In genomic region chr2:215829261-215829660, GRCh38 we compare ENCODE assay signal across 14 cellular contexts.
DNase-seq lines count a peak whose midpoint lies in the region; ATAC-seq and TF ChIP-seq lines count a peak whose summit lies in the region.
"Had no signal": no experiment of that assay in that cellular context is flagged by ENCODE, and none has a peak within 500 bp of the region (broad histone marks: within the 10 kb centered on the region; RNA-seq: fewer than 3 reads in every experiment).

No MANE protein-coding gene starts in this region.

- H3K14ac ChIP-seq in IMR-90 (replicated peaks; ENCODE audit: low read depth, low read length) = no peak overlapping the region

- no peak overlapping the region for H3K4me3 Mint-ChIP-seq in activated naive CD4-positive, alpha-beta T cell treated with anti-CD3 and anti-CD28 coated beads, Interleukin-2, amount 10 ng/mL, durations not matched to agents 7 days and 5 days
- H3K4me3 Mint-ChIP-seq in dendritic cell treated with granulocyte-macrophage colony-stimulating factor and Interleukin-4, amounts not matched to agents 40 ng/mL and 50 ng/mL, for 4 days = no peak overlapping the region
- H3K4me3 Mint-ChIP-seq in osteocyte (ENCODE audit: unreplicated experiment) = no peak overlapping the region
- no peak overlapping the region for H3K4me3 Mint-ChIP-seq in activated CD4-positive, alpha-beta T cell treated with anti-CD3 and anti-CD28 coated beads, Interleukin-2, amount 10 ng/mL, durations not matched to agents 7 days and 5 days
- H3K4me3 Mint-ChIP-seq: CD4-positive, alpha-beta T cell had no signal

- H3K4me1 Mint-ChIP-seq in activated naive CD4-positive, alpha-beta T cell treated with anti-CD3 and anti-CD28 coated beads, Interleukin-2, amount 10 ng/mL, durations not matched to agents 7 days and 5 days = peaks cover 24% of the 10 kb centered on the region
- H3K4me1 Mint-ChIP-seq in dendritic cell treated with granulocyte-macrophage colony-stimulating factor and Interleukin-4, amounts not matched to agents 40 ng/mL and 50 ng/mL, for 4 days (ENCODE audit: low read depth) = peaks cover 32% of the 10 kb centered on the region
- peaks cover 67% of the 10 kb centered on the region for H3K4me1 Mint-ChIP-seq in osteocyte (ENCODE audit: unreplicated experiment)
- peaks cover 12% of the 10 kb centered on the region for H3K4me1 Mint-ChIP-seq in activated CD4-positive, alpha-beta T cell treated with anti-CD3 and anti-CD28 coated beads, Interleukin-2, amount 10 ng/mL, durations not matched to agents 7 days and 5 days

- intact Hi-C loops in IMR-90 (cut with micrococcal nuclease) = loop anchor here (5.0 kb wide), 2 partner anchors 88 to 117 kb away; no protein-coding TSS in a partner anchor
- intact Hi-C loops in dendritic cell treated with granulocyte-macrophage colony-stimulating factor and Interleukin-4, amounts not matched to agents 40 ng/mL and 50 ng/mL, for 4 days (cut with micrococcal nuclease) = no loop called here

- H2AK9ac ChIP-seq in IMR-90 (replicated peaks; ENCODE audit: low read depth, low read length, poor library complexity) = no peak overlapping the region

- no peaks in the 10 kb centered on the region for H3K9me3 Mint-ChIP-seq in activated naive CD4-positive, alpha-beta T cell treated with anti-CD3 and anti-CD28 coated beads, Interleukin-2, amount 10 ng/mL, durations not matched to agents 7 days and 5 days
- no peaks in the 10 kb centered on the region for H3K9me3 Mint-ChIP-seq in dendritic cell treated with granulocyte-macrophage colony-stimulating factor and Interleukin-4, amounts not matched to agents 40 ng/mL and 50 ng/mL, for 4 days
- no peaks in the 10 kb centered on the region for H3K9me3 Mint-ChIP-seq in osteocyte (ENCODE audit: unreplicated experiment)
- H3K9me3 Mint-ChIP-seq in activated CD4-positive, alpha-beta T cell treated with anti-CD3 and anti-CD28 coated beads, Interleukin-2, amount 10 ng/mL, durations not matched to agents 7 days and 5 days = no peaks in the 10 kb centered on the region
- H3K9me3 Mint-ChIP-seq: CD4-positive, alpha-beta T cell had no signal

- H3K27me3 ChIP-seq in IMR-90 (ENCODE audit: control insufficient read depth, insufficient read depth, low read length) = no peaks in the 10 kb centered on the region
- H3K27me3 ChIP-seq: SJSA1 had no signal

- H3K23ac ChIP-seq in IMR-90 (ENCODE audit: low read depth, low read length) = no peak overlapping the region

- no peaks in the 10 kb centered on the region for H3K9me3 ChIP-seq in IMR-90 (ENCODE audit: control insufficient read depth, insufficient read depth, low read length)
- H3K9me3 ChIP-seq: SJSA1 had no signal

- CTCF ChIA-PET in activated naive CD4-positive, alpha-beta T cell treated with anti-CD3 and anti-CD28 coated beads, Interleukin-2, amount 10 ng/mL, durations not matched to agents 7 days and 5 days (lab: Charles Lee) = interaction anchor here (1.1 kb wide), 1 partner anchor 35 kb away, joined by 3 read pairs; no protein-coding TSS in a partner anchor
- CTCF ChIA-PET in IMR-90 (lab: Yijun Ruan, JAX) = interaction anchor here (1.1 kb wide), 1 partner anchor 27 kb away, joined by 3 read pairs; no protein-coding TSS in a partner anchor
- CTCF ChIA-PET in activated CD4-positive, alpha-beta T cell treated with anti-CD3 and anti-CD28 coated beads, Interleukin-2, amount 10 ng/mL, durations not matched to agents 7 days and 5 days (lab: Charles Lee) = interaction anchor here (0.6 to 1.6 kb wide), 4 partner anchors 9 to 401 kb away, joined by 3 to 4 read pairs (median 4); no protein-coding TSS in a partner anchor

- no peak overlapping the region for H3K4me2 ChIP-seq in IMR-90 (ENCODE audit: low read depth, low read length)
- H3K4me2 ChIP-seq: PC-9 had no signal

- no TSS peak for BruUV-seq in IMR-90 (replicated peaks; lab: Mats Ljungman, UMichigan)

- no peak for TF ChIP-seq RAD21 in IMR-90 (IDR thresholded peaks at IDR 0.05; ENCODE audit: low read length)

- dilution Hi-C loops in IMR-90 (cut with HindIII; ENCODE audit: low sequenced_read_pairs, unreplicated experiment) = no loop called here

- peak overlapping the region; percentile 41 for H2BK120ac ChIP-seq in IMR-90 (ENCODE audit: low read depth, low read length)

- H2AK5ac ChIP-seq in IMR-90 (ENCODE audit: low read depth, low read length) = 0 out of 2 replicates have a peak overlapping the region, but pooled peaks have one; percentile 64

- H2AFZ ChIP-seq in IMR-90 (replicated peaks; ENCODE audit: low read length, poor library complexity) = peak overlapping the region; percentile 5
- H2AFZ ChIP-seq: PC-9 had no signal

- no peak overlapping the region for H3K18ac ChIP-seq in IMR-90 (ENCODE audit: low read depth, low read length)

- H2BK20ac ChIP-seq in IMR-90 (ENCODE audit: low read depth, low read length) = peak overlapping the region; percentile 81; the same call in 1 of the 2 replicates

- no CpG with 5 or more reads among the region's 8 CpGs for WGBS in IMR-90 (ENCODE audit: extremely low coverage in 2 of 2, insufficient read length in 1 of 2), 2 experiments

- H3K79me1 ChIP-seq in IMR-90 (ENCODE audit: low read depth in 1 of 2, low read length in 2 of 2) = no peaks in the 10 kb centered on the region

- H2BK15ac ChIP-seq in IMR-90 (ENCODE audit: low read depth, low read length) = peak overlapping the region; percentile 25; the same call in 1 of the 3 replicates

- H3K9ac ChIP-seq in IMR-90 (ENCODE audit: low read depth, low read length) = no peak overlapping the region

- no peak overlapping the region for H4K5ac ChIP-seq in IMR-90 (ENCODE audit: low read depth, low read length)

- POLR2A ChIA-PET in IMR-90 (lab: Charles Lee; ENCODE audit: unreplicated experiment) = no interaction called here
- POLR2A ChIA-PET in activated CD4-positive, alpha-beta T cell treated with anti-CD3 and anti-CD28 coated beads, Interleukin-2, amount 10 ng/mL, durations not matched to agents 7 days and 5 days (lab: Charles Lee) = no interaction called here

- H2BK5ac ChIP-seq in IMR-90 (ENCODE audit: low read depth, low read length, poor library complexity, severe bottlenecking) = no peak overlapping the region

- no peak for ATAC-seq in IMR-90 (ENCODE audit: low read depth)
- no peak for ATAC-seq in GM21529 (IDR thresholded peaks at IDR 0.05; ENCODE audit: unreplicated experiment)

- H4K20me1 ChIP-seq in IMR-90 (ENCODE audit: insufficient read depth, low read length) = no peaks in the 10 kb centered on the region

- H3K4me3 ChIP-seq in IMR-90 (ENCODE audit: insufficient read depth, low read depth, low read length) = no peak overlapping the region
- H3K4me3 ChIP-seq: PC-9, SJSA1 had no signal

- peaks cover 7% of the 10 kb centered on the region; the same call in 1 of the 2 replicates for H3K9me1 ChIP-seq in IMR-90 (ENCODE audit: insufficient read depth, low read length)

- no peak for DNase-seq in activated naive CD4-positive, alpha-beta T cell treated with anti-CD3 and anti-CD28 coated beads, Interleukin-2, amount 10 ng/mL, durations not matched to agents 7 days and 5 days
- DNase-seq in activated naive CD4-positive, alpha-beta T cell treated with Interleukin-2 at 50 U/mL for 16 hours = no peak
- no peak for DNase-seq in IMR-90
- no peak for DNase-seq in osteocyte (ENCODE audit: extremely low spot score, unreplicated experiment)
- no peak for DNase-seq in activated CD4-positive, alpha-beta T cell treated with anti-CD3 and anti-CD28 coated beads, Interleukin-2, amount 10 ng/mL, durations not matched to agents 7 days and 5 days
- no peak for DNase-seq in NCI-H1105 (lab: John Stamatoyannopoulos, UW)
- DNase-seq: NCI-H1436 treated with DMSO at 0.1 percent for 48 hours had no signal

- H4K8ac ChIP-seq in IMR-90 (ENCODE audit: low read depth in 2 of 2, low read length in 2 of 2) = no peak overlapping the region

- H3K4me1 ChIP-seq in IMR-90 (ENCODE audit: control insufficient read depth, insufficient read depth, low read length) = peaks cover 12% of the 10 kb centered on the region

- peak overlapping the region; percentile 30; the same call in 1 of the 2 replicates for H3K4ac ChIP-seq in IMR-90 (ENCODE audit: low read depth, low read length)

- peak overlapping the region; percentile 29 for H3K27ac Mint-ChIP-seq in activated naive CD4-positive, alpha-beta T cell treated with anti-CD3 and anti-CD28 coated beads, Interleukin-2, amount 10 ng/mL, durations not matched to agents 7 days and 5 days
- peak overlapping the region; percentile 73 for H3K27ac Mint-ChIP-seq in dendritic cell treated with granulocyte-macrophage colony-stimulating factor and Interleukin-4, amounts not matched to agents 40 ng/mL and 50 ng/mL, for 4 days
- peak overlapping the region; percentile 41 for H3K27ac Mint-ChIP-seq in osteocyte (ENCODE audit: unreplicated experiment)
- no peak overlapping the region for H3K27ac Mint-ChIP-seq in activated CD4-positive, alpha-beta T cell treated with anti-CD3 and anti-CD28 coated beads, Interleukin-2, amount 10 ng/mL, durations not matched to agents 7 days and 5 days
- H3K27ac Mint-ChIP-seq: CD4-positive, alpha-beta T cell had no signal

- H3K27me3 Mint-ChIP-seq in activated naive CD4-positive, alpha-beta T cell treated with anti-CD3 and anti-CD28 coated beads, Interleukin-2, amount 10 ng/mL, durations not matched to agents 7 days and 5 days = peaks cover 3% of the 10 kb centered on the region
- H3K27me3 Mint-ChIP-seq in dendritic cell treated with granulocyte-macrophage colony-stimulating factor and Interleukin-4, amounts not matched to agents 40 ng/mL and 50 ng/mL, for 4 days = peaks cover 11% of the 10 kb centered on the region
- no peaks in the 10 kb centered on the region for H3K27me3 Mint-ChIP-seq in osteocyte (ENCODE audit: unreplicated experiment)
- peaks cover 6% of the 10 kb centered on the region for H3K27me3 Mint-ChIP-seq in activated CD4-positive, alpha-beta T cell treated with anti-CD3 and anti-CD28 coated beads, Interleukin-2, amount 10 ng/mL, durations not matched to agents 7 days and 5 days
- H3K27me3 Mint-ChIP-seq: CD4-positive, alpha-beta T cell had no signal

- no peak overlapping the region for H3K27ac ChIP-seq in IMR-90 (ENCODE audit: insufficient read depth, low read length)
- H3K27ac ChIP-seq: 22Rv1, HL-60, PC-9, SJSA1 had no signal

- H3K36me3 ChIP-seq in IMR-90 (ENCODE audit: control insufficient read depth, insufficient read depth, low read length) = no peaks in the 10 kb centered on the region
- H3K36me3 ChIP-seq: SJSA1 had no signal

- TF ChIP-seq POLR2A in IMR-90 (IDR thresholded peaks at IDR 0.05; ENCODE audit: low read depth, low read length) = no peak

- TF ChIP-seq CTCF in IMR-90 (conservative IDR thresholded peaks at IDR 0.05; ENCODE audit: low read depth, low read length) (no peak), osteocyte (IDR thresholded peaks at IDR 0.05) (no peak)

- in situ Hi-C loops in IMR-90 (cut with MboI; ENCODE audit: low sequenced_read_pairs) = no loop called here

- peak overlapping the region; percentile 38; the same call in 1 of the 2 replicates for H4K91ac ChIP-seq in IMR-90 (ENCODE audit: insufficient read depth, low read depth, low read length)

- H3K56ac ChIP-seq in IMR-90 (ENCODE audit: extremely low read depth, insufficient read depth, low read length) = no peak overlapping the region

- H3K36me3 Mint-ChIP-seq in activated naive CD4-positive, alpha-beta T cell treated with anti-CD3 and anti-CD28 coated beads, Interleukin-2, amount 10 ng/mL, durations not matched to agents 7 days and 5 days = no peaks in the 10 kb centered on the region
- H3K36me3 Mint-ChIP-seq in dendritic cell treated with granulocyte-macrophage colony-stimulating factor and Interleukin-4, amounts not matched to agents 40 ng/mL and 50 ng/mL, for 4 days (ENCODE audit: low read depth) = no peaks in the 10 kb centered on the region
- no peaks in the 10 kb centered on the region for H3K36me3 Mint-ChIP-seq in osteocyte (ENCODE audit: unreplicated experiment)
- no peaks in the 10 kb centered on the region for H3K36me3 Mint-ChIP-seq in activated CD4-positive, alpha-beta T cell treated with anti-CD3 and anti-CD28 coated beads, Interleukin-2, amount 10 ng/mL, durations not matched to agents 7 days and 5 days (ENCODE audit: low read depth)
